ENCODE assay signal across 18 cellular contexts in the genomic region with DNA sequence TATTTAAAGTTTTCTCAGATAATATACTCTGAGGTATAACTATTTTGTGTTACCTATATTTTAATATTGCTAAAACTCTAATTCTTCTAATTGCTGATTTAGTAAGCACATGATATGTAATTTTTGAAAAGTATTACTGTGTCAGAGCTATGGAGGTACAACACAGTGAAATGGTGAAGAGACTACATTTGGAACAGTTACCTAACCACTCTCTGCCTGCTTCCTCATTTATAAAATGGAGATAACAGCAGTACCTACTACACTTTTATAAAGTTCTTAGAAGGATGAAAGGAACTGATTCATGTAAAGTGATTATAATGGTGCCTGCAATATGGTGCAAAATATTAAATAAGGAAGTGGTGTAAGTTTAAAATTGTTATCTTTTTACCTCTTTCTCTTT. TPM values are rescaled to one million over a fixed set of nuclear protein-coding genes. Genes with fewer than 3 reads are reported as not detected.
A peak's percentile ranks its signal among the peaks of the same experiment; 100 is the strongest.
DNase-seq lines count a peak whose midpoint lies in the region; ATAC-seq, FAIRE-seq and TF ChIP-seq lines count a peak whose summit lies in the region.
"Had no signal": no experiment of that assay in that cellular context is flagged by ENCODE, and none has a peak within 500 bp of the region (broad histone marks: within the 10 kb centered on the region; RNA-seq: fewer than 3 reads in every experiment).

No MANE protein-coding gene starts in this region.

- intact Hi-C loops in CD14-positive monocyte (cut with micrococcal nuclease) (no loop called here), GM12878 (cut with micrococcal nuclease; ENCODE audit: unreplicated experiment) (no loop called here), tibial artery (cut with DNase I; ENCODE audit: low total_unique reads) (no loop called here)

- CTCF ChIA-PET in GM12878 (lab: Yijun Ruan, JAX), result no interaction called here

- no peak for TF ChIP-seq RAD21 in GM12878 (IDR thresholded peaks at IDR 0.05; ENCODE audit: insufficient read depth, low read depth, low read length)

- in situ Hi-C loops in GM12878 (cut with MboI), result no loop called here

- no peaks in the 10 kb centered on the region for H4K20me1 ChIP-seq in GM12878 (ENCODE audit: control insufficient read depth, insufficient read depth)

- SMC1A ChIA-PET in GM12878 (lab: Charles Lee; ENCODE audit: uncharacterized antibody, unreplicated experiment), result no interaction called here

- no peak overlapping the region for H3K27ac ChIP-seq in GM12878 (ENCODE audit: control insufficient read depth, insufficient read depth)
- H3K27ac ChIP-seq in tibial artery, result no peak overlapping the region
- H3K27ac ChIP-seq: A549, C4-2B, KMS-11, SJCRH30 had no signal

- no peak overlapping the region for H3K9ac ChIP-seq in GM12878 (ENCODE audit: control insufficient read depth, insufficient read depth, low read length)
- H3K9ac ChIP-seq: KMS-11 had no signal

- TF ChIP-seq CTCF in CD14-positive monocyte (IDR thresholded peaks at IDR 0.05) (no peak), GM12878 (IDR thresholded peaks at IDR 0.05 in 2 of 3, conservative IDR thresholded peaks at IDR 0.05 in 1 of 3; ENCODE audit: control insufficient read depth in 2 of 3, extremely low read depth in 1 of 3, insufficient read depth in 1 of 3, low read depth in 3 of 3, low read length in 3 of 3) (no peak), tibial artery (IDR thresholded peaks at IDR 0.05) (no peak)

- no peak for DNase-seq in CD14-positive monocyte (ENCODE audit: low spot score)
- DNase-seq in GM12878 (ENCODE audit: low read depth, low spot score), result no peak
- no peak for DNase-seq in tibial artery
- no peak for DNase-seq in T-helper 2 cell treated with Interferon-gamma antibody and Interleukin-4, amounts not matched to agents 5 μg/mL and 100 μg/mL, for 36 hours (ENCODE audit: low spot score)
- DNase-seq: COR-L47, DMS153, NCI-H1092 treated with DMSO at 0.1 percent for 48 hours, NCI-H2081 treated with DMSO at 0.1 percent for 48 hours, NCI-H226, NCI-H524 treated with DMSO at 0.1 percent for 48 hours, SJCRH30 had no signal

- H3K4me3 ChIP-seq in GM12878 (no peak overlapping the region), tibial artery (no peak overlapping the region)
- H3K4me3 ChIP-seq: A549, SJCRH30 had no signal

- no peaks in the 10 kb centered on the region for H3K27me3 Mint-ChIP-seq in CD14-positive monocyte (ENCODE audit: low read depth in 3 of 3)
- no peaks in the 10 kb centered on the region for H3K27me3 Mint-ChIP-seq in T-helper 2 cell treated with Interferon-gamma antibody and Interleukin-4, amounts not matched to agents 5 μg/mL and 100 μg/mL, for 36 hours (ENCODE audit: low read depth)

- POLR2A ChIA-PET in GM12878 (lab: Charles Lee), result no interaction called here

- no peak for FAIRE-seq in GM12878 (lab: Jason Lieb, UNC)
- FAIRE-seq: A549, H54 had no signal

- H3K4me1 Mint-ChIP-seq in CD14-positive monocyte, result peaks cover 7% of the 10 kb centered on the region
- peaks cover 5% of the 10 kb centered on the region for H3K4me1 Mint-ChIP-seq in T-helper 2 cell treated with Interferon-gamma antibody and Interleukin-4, amounts not matched to agents 5 μg/mL and 100 μg/mL, for 36 hours (ENCODE audit: low read depth)

- ATAC-seq in GM18858 (IDR thresholded peaks at IDR 0.05; ENCODE audit: unreplicated experiment) (peak; percentile 56), HG03103 (IDR thresholded peaks at IDR 0.05; ENCODE audit: low read depth, unreplicated experiment) (peak; percentile 73), GM12878 (no peak), HG03342 (IDR thresholded peaks at IDR 0.05; ENCODE audit: unreplicated experiment) (no peak)
- ATAC-seq: A549 had no signal

- no peak overlapping the region for H2AFZ ChIP-seq in GM12878 (ENCODE audit: control insufficient read depth, low read depth, low read length)

- no peaks in the 10 kb centered on the region for H3K9me3 ChIP-seq in GM12878 (replicated peaks; ENCODE audit: control insufficient read depth, insufficient read depth, low read length)
- H3K9me3 ChIP-seq in tibial artery, result no peaks in the 10 kb centered on the region
- H3K9me3 ChIP-seq: A549, SJCRH30 had no signal

- no peak for TF ChIP-seq EP300 in GM12878 (IDR thresholded peaks at IDR 0.05; ENCODE audit: borderline replicate concordance in 1 of 2, control insufficient read depth in 1 of 2, low read depth in 2 of 2, low read length in 2 of 2)

- H3K27me3 ChIP-seq in GM12878 (replicated peaks in 1 of 2; ENCODE audit: control insufficient read depth in 2 of 2, insufficient read depth in 2 of 2, low read length in 1 of 2), result no peaks in the 10 kb centered on the region
- no peaks in the 10 kb centered on the region for H3K27me3 ChIP-seq in tibial artery
- H3K27me3 ChIP-seq: SJCRH30 had no signal

- H3K36me3 Mint-ChIP-seq in CD14-positive monocyte, result peaks cover 34 to 35% of the 10 kb centered on the region in 2 donors
- peaks cover 43% of the 10 kb centered on the region for H3K36me3 Mint-ChIP-seq in T-helper 2 cell treated with Interferon-gamma antibody and Interleukin-4, amounts not matched to agents 5 μg/mL and 100 μg/mL, for 36 hours (ENCODE audit: low read depth)

- no TSS peak for BruUV-seq in GM12878 (replicated peaks; lab: Mats Ljungman, UMichigan)

- peak overlapping the region in 5 of 7 donors; percentile 35 to 88 (median 66) for H3K27ac Mint-ChIP-seq in CD14-positive monocyte
- no peak overlapping the region for H3K27ac Mint-ChIP-seq in T-helper 2 cell treated with Interferon-gamma antibody and Interleukin-4, amounts not matched to agents 5 μg/mL and 100 μg/mL, for 36 hours

- H3K4me3 Mint-ChIP-seq in CD14-positive monocyte, result no peak overlapping the region
- no peak overlapping the region for H3K4me3 Mint-ChIP-seq in T-helper 2 cell treated with Interferon-gamma antibody and Interleukin-4, amounts not matched to agents 5 μg/mL and 100 μg/mL, for 36 hours

- RAD21 ChIA-PET in GM12878 (lab: Charles Lee; ENCODE audit: unreplicated experiment), result no interaction called here

- H3K79me2 ChIP-seq in GM12878 (ENCODE audit: control insufficient read depth, insufficient read depth, low read length), result no peaks in the 10 kb centered on the region

- no peaks in the 10 kb centered on the region for H3K9me3 Mint-ChIP-seq in CD14-positive monocyte
- H3K9me3 Mint-ChIP-seq in T-helper 2 cell treated with Interferon-gamma antibody and Interleukin-4, amounts not matched to agents 5 μg/mL and 100 μg/mL, for 36 hours, result no peaks in the 10 kb centered on the region

- H3K4me2 ChIP-seq in GM12878 (ENCODE audit: control insufficient read depth, insufficient read depth), result no peak overlapping the region
- H3K4me2 ChIP-seq: A549, KMS-11 had no signal

- H3K36me3 ChIP-seq in GM12878 (ENCODE audit: control insufficient read depth in 2 of 2, insufficient read depth in 2 of 2, low read length in 1 of 2), result peaks cover 0 to 5% of the 10 kb centered on the region in 2 experiments; a peak in 2 of 4 replicates
- H3K36me3 ChIP-seq in tibial artery, result peaks cover 35 to 46% (median 46%) of the 10 kb centered on the region in 3 donors

- TF ChIP-seq POLR2A in GM12878 (IDR thresholded peaks at IDR 0.05; ENCODE audit: low read depth, low read length), result no peak

- H3K4me1 ChIP-seq in GM12878 (ENCODE audit: control insufficient read depth, insufficient read depth, low read length) (no peaks in the 10 kb centered on the region), tibial artery (peaks cover 0 to 5% (median 0%) of the 10 kb centered on the region in 4 donors)
- H3K4me1 ChIP-seq: A549, SJCRH30 had no signal

TF ChIP-seq in GM12878, 131 proteins besides CTCF, POLR2A, EP300 and RAD21:
- TF ChIP-seq SPI1 (IDR thresholded peaks at IDR 0.05; ENCODE audit: borderline replicate concordance, insufficient read depth, low read depth, low read length), result 0 out of 2 replicates have a peak, but pooled peaks have one; percentile 2
- TF ChIP-seq DPF2 (IDR thresholded peaks at IDR 0.05), result no peak

RNA-seq across cellular contexts. Expression of a gene that starts 16.3 kb away (rescaled TPM):
- not detected for polyA plus RNA-seq in CD14-positive monocyte
- total RNA-seq in GM12878 (2013; cell fraction: nucleolus; rRNA removed), result 3.4 and 4.3 TPM in 2 replicates
- 0.11 and 0.17 TPM in 2 replicates for total RNA-seq in GM12878 (2014; rRNA removed)
- 0.18 and 0.37 TPM in 2 replicates for total RNA-seq in GM12878 (2014; rRNA removed; fragmentation: Illumina TruSeq; extraction: Trizol)
- total RNA-seq in GM12878 (2021), result 0.15 and 0.29 TPM in 2 replicates
- not detected for polyA plus RNA-seq in GM12878 (2011; ENCODE audit: low read depth)
- polyA plus RNA-seq in GM12878 (2011; rRNA removed), result 0.19 and 0.45 TPM in 2 replicates
- polyA plus RNA-seq in GM12878 (2011; cell fraction: cytosol; rRNA removed), result 0.18 and 0.36 TPM in 2 replicates
- polyA plus RNA-seq in GM12878 (2011; cell fraction: nucleus; rRNA removed), result 0.79 and 0.97 TPM in 2 replicates
- polyA plus RNA-seq in GM12878 (2012), result 0.08 and 0.31 TPM in 2 replicates
- 0.09 TPM in 1 of 2 replicates, not detected in the other for polyA plus RNA-seq in GM12878 (2014; fragmentation: Illumina TruSeq; extraction: Trizol)
- not detected for polyA plus RNA-seq in GM12878 (2014; fragmentation: Nextera tagmentation; extraction: Ambion mirVana)
- polyA plus RNA-seq in GM12878 (2014; rRNA removed), result 0.06 and 0.09 TPM in 2 replicates
- polyA plus RNA-seq in GM12878 (2016; fragmentation: Nextera tagmentation; extraction: Ambion mirVana), result under 1 TPM; 0.12 to 0.40 TPM
- polyA minus RNA-seq in GM12878 (2011; rRNA and poly(A)+ RNA removed), result 1.9 and 2.0 TPM in 2 replicates
- not detected in 2 replicates for polyA minus RNA-seq in GM12878 (2011; cell fraction: cytosol; rRNA and poly(A)+ RNA removed)
- 1.9 and 5.3 TPM in 2 replicates for polyA minus RNA-seq in GM12878 (2011; cell fraction: nucleus; rRNA and poly(A)+ RNA removed)

Comparison
In these comparisons a context has a peak if more than half of its experiments do, and no peak if none do; other contexts are left out.
1. ATAC-seq: peak in GM18858 (single experiment) and HG03103 (single experiment); none in GM12878 (single experiment) and HG03342 (single experiment).